2 cellular contexts compared by ENCODE assay signal in the genomic region with DNA sequence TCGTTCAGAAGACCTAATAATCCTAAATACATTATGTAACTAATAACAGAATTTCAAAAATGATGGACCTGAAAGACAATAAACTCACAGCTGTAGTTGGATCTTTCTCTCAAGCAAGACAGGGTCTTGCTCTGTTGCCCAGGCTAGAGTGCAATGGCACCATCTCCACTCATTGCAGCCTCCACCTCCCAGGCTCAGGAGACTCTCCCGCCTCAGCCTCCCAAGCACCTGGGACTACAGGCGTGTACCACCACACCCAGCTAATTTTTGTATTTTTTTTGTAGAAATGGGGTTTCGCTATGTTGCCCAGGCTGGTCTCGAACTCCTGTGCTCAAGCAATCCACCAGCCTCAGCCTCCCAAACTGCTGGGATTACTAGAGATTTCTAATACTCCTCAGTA. TPM values are rescaled to one million over a fixed set of nuclear protein-coding genes. Genes with fewer than 3 reads are reported as not detected.
"Had no signal": no experiment of that assay in that cellular context is flagged by ENCODE, and none has a peak within 500 bp of the region (broad histone marks: within the 10 kb centered on the region; RNA-seq: fewer than 3 reads in every experiment).

No MANE protein-coding gene starts in this region.

RNA-seq across cellular contexts. Expression of a gene that starts 18.4 kb away (rescaled TPM):
- total RNA-seq: NCI-H460 had no signal

RNA-seq across cellular contexts. Expression of a gene that starts 46.2 kb away (rescaled TPM):
- total RNA-seq: OCI-LY7 had no signal
